26 cellular contexts compared by ENCODE assay signal in genomic region chr16:3702082-3702481, GRCh38.
"Had no signal": no experiment of that assay in that cellular context is flagged by ENCODE, and none has a peak within 500 bp of the region (broad histone marks: within the 10 kb centered on the region; RNA-seq: fewer than 3 reads in every experiment).

No MANE protein-coding gene starts in this region.

- H3K4me2 ChIP-seq: hepatocyte, neural progenitor cell, smooth muscle cell had no signal

- H3K27me3 Mint-ChIP-seq: naive thymus-derived CD8-positive, alpha-beta T cell; stimulated activated memory B cell treated with anti-CD40 and anti-IgM and Interleukin-4, amounts not matched to agents 10 μg/mL and 1 μg/mL and 100 μg/mL, for 72 hours had no signal

- H3K4me1 Mint-ChIP-seq: neural progenitor cell had no signal

- H3K27ac Mint-ChIP-seq: nephron; neural progenitor cell; stimulated activated memory B cell treated with anti-CD40 and anti-IgM and Interleukin-4, amounts not matched to agents 10 μg/mL and 1 μg/mL and 100 μg/mL, for 72 hours had no signal

- H3K27me3 ChIP-seq: hepatocyte, left lung, neural progenitor cell, neutrophil, right atrium auricular region, right lobe of liver, stomach, testis, thyroid gland, upper lobe of right lung had no signal

- H3K9me3 Mint-ChIP-seq: naive thymus-derived CD8-positive, alpha-beta T cell; nephron; neural progenitor cell; stimulated activated memory B cell treated with anti-CD40 and anti-IgM and Interleukin-4, amounts not matched to agents 10 μg/mL and 1 μg/mL and 100 μg/mL, for 72 hours had no signal

- H2AFZ ChIP-seq: hepatocyte, neural progenitor cell, parathyroid adenoma had no signal

- H3K9ac ChIP-seq: neural progenitor cell, parathyroid adenoma had no signal

- H3K27ac ChIP-seq: hepatocyte, left lung, lower lobe of right lung, neural progenitor cell, neutrophil, parathyroid adenoma, right atrium auricular region, right lobe of liver, stomach, testis, thyroid gland, upper lobe of right lung had no signal

- ATAC-seq: left colon; left lung; lower lobe of right lung; naive thymus-derived CD8-positive, alpha-beta T cell; right lobe of liver; stimulated activated memory B cell treated with anti-CD40 and anti-IgM and Interleukin-4, amounts not matched to agents 10 μg/mL and 1 μg/mL and 100 μg/mL, for 72 hours; stimulated activated naive CD8-positive, alpha-beta T cell treated with anti-CD3 and anti-CD28 coated beads, Interleukin-15, Interleukin-2, amounts not matched to agents 100 U/mL and 50 U/mL, for 24 hours; upper lobe of right lung had no signal

- H3K4me3 ChIP-seq: hepatocyte, left lung, lower lobe of right lung, neural progenitor cell, right atrium auricular region, right lobe of liver, smooth muscle cell, stomach, testis, thyroid gland, upper lobe of right lung had no signal

- DNase-seq: left colon; left lung; lower lobe of right lung; mammary epithelial cell; mesenchymal stem cell; naive thymus-derived CD8-positive, alpha-beta T cell; occipital lobe; stimulated activated CD4-positive, alpha-beta T cell treated with anti-CD3 and anti-CD28 coated beads, Interleukin-1b, Interleukin-23, amount 100 ng/mL, for 48 hours; stimulated activated CD4-positive, alpha-beta T cell treated with anti-CD3 and anti-CD28 coated beads, Interleukin-2, amount 100 ng/mL, for 48 hours; stimulated activated CD4-positive, alpha-beta T cell treated with anti-CD3 and anti-CD28 coated beads, Interleukin-4, amount 100 ng/mL, for 4 hours; stimulated activated CD8-positive, alpha-beta memory T cell treated with anti-CD3 and anti-CD28 coated beads, Interleukin-4, amount 100 ng/mL, for 48 hours; stimulated activated naive CD8-positive, alpha-beta T cell treated with anti-CD3 and anti-CD28 coated beads, Interleukin-15, Interleukin-2, amounts not matched to agents 100 U/mL and 50 U/mL, for 24 hours; stomach; testis; thyroid gland; trophoblast cell; upper lobe of right lung had no signal

- H3K4me3 Mint-ChIP-seq: naive thymus-derived CD8-positive, alpha-beta T cell; nephron; neural progenitor cell; stimulated activated memory B cell treated with anti-CD40 and anti-IgM and Interleukin-4, amounts not matched to agents 10 μg/mL and 1 μg/mL and 100 μg/mL, for 72 hours had no signal

- H3K9me3 ChIP-seq: left lung, lower lobe of right lung, neutrophil, right atrium auricular region, right lobe of liver, stomach, testis, thyroid gland, upper lobe of right lung had no signal

- H3K4me1 ChIP-seq: left lung, lower lobe of right lung, neural progenitor cell, testis, thyroid gland, upper lobe of right lung had no signal

- H3K36me3 ChIP-seq: left lung, neural progenitor cell, neutrophil, right atrium auricular region, right lobe of liver, thyroid gland, upper lobe of right lung had no signal
